Comparison of ENCODE assay signal across 17 cellular contexts in genomic region chr4:86778169-86778568, GRCh38.
"Had no signal": no experiment of that assay in that cellular context is flagged by ENCODE, and none has a peak within 500 bp of the region (broad histone marks: within the 10 kb centered on the region; RNA-seq: fewer than 3 reads in every experiment).

No MANE protein-coding gene starts in this region.

- H3K27ac Mint-ChIP-seq: activated CD4-positive, alpha-beta T cell treated with anti-CD3 and anti-CD28 coated beads, Interleukin-2, amount 10 ng/mL, durations not matched to agents 7 days and 5 days; activated naive CD8-positive, alpha-beta T cell treated with anti-CD3 and anti-CD28 coated beads for 36 hours; activated T-helper 1 cell treated with anti-CD3 and anti-CD28 coated beads, Interleukin-12 subunit alpha, Interleukin-12 subunit beta, Interleukin-2, Interleukin-4 antibody, amounts not matched to agents 30 ng/mL and 10 ng/mL and 1 ng/mL, durations not matched to agents 14 hours and 24 hours and 36 hours had no signal

- H3K4me1 Mint-ChIP-seq: activated CD4-positive, alpha-beta T cell treated with anti-CD3 and anti-CD28 coated beads, Interleukin-2, amount 10 ng/mL, durations not matched to agents 7 days and 5 days; activated naive CD8-positive, alpha-beta T cell treated with anti-CD3 and anti-CD28 coated beads for 36 hours; central memory CD8-positive, alpha-beta T cell had no signal

- H3K4me3 Mint-ChIP-seq: activated CD4-positive, alpha-beta T cell treated with anti-CD3 and anti-CD28 coated beads, Interleukin-2, amount 10 ng/mL, durations not matched to agents 7 days and 5 days; activated naive CD8-positive, alpha-beta T cell treated with anti-CD3 and anti-CD28 coated beads for 36 hours; activated T-helper 1 cell treated with anti-CD3 and anti-CD28 coated beads, Interleukin-12 subunit alpha, Interleukin-12 subunit beta, Interleukin-2, Interleukin-4 antibody, amounts not matched to agents 30 ng/mL and 10 ng/mL and 1 ng/mL, durations not matched to agents 14 hours and 24 hours and 36 hours; central memory CD8-positive, alpha-beta T cell had no signal

- H3K27me3 ChIP-seq: brain microvascular endothelial cell, heart left ventricle, ovary, tibial nerve, vagina had no signal

- ATAC-seq: heart left ventricle, left cardiac atrium, lower lobe of right lung had no signal

- H3K36me3 Mint-ChIP-seq: activated naive CD8-positive, alpha-beta T cell treated with anti-CD3 and anti-CD28 coated beads for 36 hours had no signal

- H3K27me3 Mint-ChIP-seq: activated CD4-positive, alpha-beta T cell treated with anti-CD3 and anti-CD28 coated beads, Interleukin-2, amount 10 ng/mL, durations not matched to agents 7 days and 5 days; activated naive CD8-positive, alpha-beta T cell treated with anti-CD3 and anti-CD28 coated beads for 36 hours had no signal

- DNase-seq: activated CD4-positive, alpha-beta T cell treated with anti-CD3 and anti-CD28 coated beads, Interleukin-2, amount 10 ng/mL, durations not matched to agents 7 days and 5 days; activated CD8-positive, alpha-beta memory T cell treated with anti-CD3 and anti-CD28 coated beads for 24 hours; activated naive CD8-positive, alpha-beta T cell treated with anti-CD3 and anti-CD28 coated beads for 36 hours; brain microvascular endothelial cell; effector CD4-positive, alpha-beta T cell; heart left ventricle; left cardiac atrium; lower lobe of right lung; midbrain; ovary; stimulated activated CD4-positive, alpha-beta T cell treated with anti-CD3 and anti-CD28 coated beads, Interleukin-12 subunit alpha, Interleukin-12 subunit beta, amount 100 ng/mL, for 4 hours; stimulated activated CD4-positive, alpha-beta T cell treated with anti-CD3 and anti-CD28 coated beads, Interleukin-2, amount 100 ng/mL, for 24 hours had no signal

- H3K36me3 ChIP-seq: ovary had no signal

- H3K27ac ChIP-seq: brain microvascular endothelial cell, coronary artery, heart left ventricle, lower lobe of right lung, ovary, tibial nerve, vagina had no signal

- H3K4me3 ChIP-seq: coronary artery, heart left ventricle, lower lobe of right lung, ovary, tibial nerve, vagina had no signal

- H3K9me3 ChIP-seq: heart left ventricle, lower lobe of right lung, ovary, tibial nerve, vagina had no signal
